In genomic region chr17:10837987-10838386, GRCh38 we compare ENCODE assay signal across 31 cellular contexts. TPM values are rescaled to one million over a fixed set of nuclear protein-coding genes. Genes with fewer than 3 reads are reported as not detected.
"Had no signal": no experiment of that assay in that cellular context is flagged by ENCODE, and none has a peak within 500 bp of the region (broad histone marks: within the 10 kb centered on the region; RNA-seq: fewer than 3 reads in every experiment).

PIRT (minus strand) TSS chr17:10838087; CDS start chr17:10825645, 12,442 bp downstream.

- H3K27me3 ChIP-seq: body of pancreas, left lung, ovary, suprapubic skin, tibial artery had no signal

- H3K36me3 Mint-ChIP-seq: activated CD8-positive, alpha-beta memory T cell treated with anti-CD3 and anti-CD28 coated beads, Interleukin-2, amount 10 ng/mL, durations not matched to agents 7 days and 5 days; activated naive CD8-positive, alpha-beta T cell; stimulated activated memory B cell treated with anti-CD40 and anti-IgM and Interleukin-4, amounts not matched to agents 10 μg/mL and 1 μg/mL and 100 μg/mL, for 72 hours; T-cell had no signal

- H3K4me3 ChIP-seq: body of pancreas, heart right ventricle, left lung, lower lobe of right lung, mucosa of descending colon, ovary, prostate gland, skin epidermis, suprapubic skin, tibial artery had no signal

- H3K27ac ChIP-seq: body of pancreas, heart right ventricle, left lung, lower lobe of right lung, ovary, prostate gland, skin epidermis, suprapubic skin, tibial artery had no signal

- H3K9me3 ChIP-seq: body of pancreas, heart right ventricle, left lung, lower lobe of right lung, mucosa of descending colon, ovary, prostate gland, suprapubic skin, tibial artery had no signal

- DNase-seq: activated B cell treated with CpG ODN at 0.5 μM for 24 hours; activated CD4-positive, alpha-beta T cell treated with anti-CD3 and anti-CD28 coated beads, Interleukin-2, amount 50 U/mL, for 1 hour; activated CD8-positive, alpha-beta memory T cell treated with anti-CD3 and anti-CD28 coated beads, Interleukin-2, amount 10 ng/mL, durations not matched to agents 7 days and 5 days; activated CD8-positive, alpha-beta T cell treated with anti-CD3 and anti-CD28 coated beads for 36 hours; activated T-cell treated with anti-CD3 and anti-CD28 coated beads, Interleukin-2, amount 50 U/mL, for 48 hours; cortex of kidney; foreskin fibroblast; heart right ventricle; left lung; lower lobe of right lung; mesendoderm; ovary; stimulated activated CD4-positive, alpha-beta T cell treated with anti-CD3 and anti-CD28 coated beads, Interleukin-12 subunit alpha, Interleukin-12 subunit beta, amount 100 ng/mL, for 4 hours; stimulated activated CD4-positive, alpha-beta T cell treated with anti-CD3 and anti-CD28 coated beads, Interleukin-4, amount 100 ng/mL, for 24 hours; stimulated activated CD8-positive, alpha-beta memory T cell treated with anti-CD3 and anti-CD28 coated beads, Interleukin-4, amount 100 ng/mL, for 48 hours; T-cell; tibial artery had no signal

- H3K36me3 ChIP-seq: heart right ventricle, left lung, lower lobe of right lung, ovary, prostate gland, suprapubic skin, tibial artery had no signal

- H3K27me3 Mint-ChIP-seq: activated B cell treated with CpG ODN at 0.5 μM for 24 hours; activated CD8-positive, alpha-beta memory T cell treated with anti-CD3 and anti-CD28 coated beads, Interleukin-2, amount 10 ng/mL, durations not matched to agents 7 days and 5 days; activated CD8-positive, alpha-beta T cell treated with anti-CD3 and anti-CD28 coated beads for 36 hours; activated naive CD8-positive, alpha-beta T cell; stimulated activated memory B cell treated with anti-CD40 and anti-IgM and Interleukin-4, amounts not matched to agents 10 μg/mL and 1 μg/mL and 100 μg/mL, for 72 hours; T-cell had no signal

- H3K9me3 Mint-ChIP-seq: activated B cell treated with CpG ODN at 0.5 μM for 24 hours; activated CD8-positive, alpha-beta T cell treated with anti-CD3 and anti-CD28 coated beads for 36 hours; activated T-helper 2 cell treated with anti-CD3 and anti-CD28 coated beads, Interferon-gamma antibody, Interleukin-2, Interleukin-4, amounts not matched to agents 10 μg/mL and 5 μg/mL and 100 μg/mL, durations not matched to agents 14 hours and 24 hours and 36 hours; nephron; stimulated activated memory B cell treated with anti-CD40 and anti-IgM and Interleukin-4, amounts not matched to agents 10 μg/mL and 1 μg/mL and 100 μg/mL, for 72 hours; T-cell had no signal

- H3K4me1 Mint-ChIP-seq: activated B cell treated with CpG ODN at 0.5 μM for 24 hours; activated CD8-positive, alpha-beta memory T cell treated with anti-CD3 and anti-CD28 coated beads, Interleukin-2, amount 10 ng/mL, durations not matched to agents 7 days and 5 days; nephron; stimulated activated memory B cell treated with anti-CD40 and anti-IgM and Interleukin-4, amounts not matched to agents 10 μg/mL and 1 μg/mL and 100 μg/mL, for 72 hours; T-cell had no signal

- H3K4me3 Mint-ChIP-seq: activated B cell treated with CpG ODN at 0.5 μM for 24 hours; activated CD8-positive, alpha-beta memory T cell treated with anti-CD3 and anti-CD28 coated beads, Interleukin-2, amount 10 ng/mL, durations not matched to agents 7 days and 5 days; activated CD8-positive, alpha-beta T cell treated with anti-CD3 and anti-CD28 coated beads for 36 hours; activated naive CD8-positive, alpha-beta T cell; nephron; stimulated activated memory B cell treated with anti-CD40 and anti-IgM and Interleukin-4, amounts not matched to agents 10 μg/mL and 1 μg/mL and 100 μg/mL, for 72 hours; T-cell had no signal

- H3K27ac Mint-ChIP-seq: activated B cell treated with CpG ODN at 0.5 μM for 24 hours; activated CD8-positive, alpha-beta memory T cell treated with anti-CD3 and anti-CD28 coated beads, Interleukin-2, amount 10 ng/mL, durations not matched to agents 7 days and 5 days; activated CD8-positive, alpha-beta T cell treated with anti-CD3 and anti-CD28 coated beads for 36 hours; activated naive CD8-positive, alpha-beta T cell; activated T-helper 2 cell treated with anti-CD3 and anti-CD28 coated beads, Interferon-gamma antibody, Interleukin-2, Interleukin-4, amounts not matched to agents 10 μg/mL and 5 μg/mL and 100 μg/mL, durations not matched to agents 14 hours and 24 hours and 36 hours; nephron; stimulated activated memory B cell treated with anti-CD40 and anti-IgM and Interleukin-4, amounts not matched to agents 10 μg/mL and 1 μg/mL and 100 μg/mL, for 72 hours; T-cell had no signal

- H3K4me1 ChIP-seq: heart right ventricle, left lung, lower lobe of right lung, prostate gland, tibial artery had no signal

RNA-seq across cellular contexts. Expression of gene PIRT, which starts in this region (rescaled TPM):
- total RNA-seq: activated B cell treated with CpG ODN at 0.5 μM for 24 hours; activated CD8-positive, alpha-beta memory T cell treated with anti-CD3 and anti-CD28 coated beads, Interleukin-2, amount 10 ng/mL, durations not matched to agents 7 days and 5 days; activated CD8-positive, alpha-beta T cell treated with anti-CD3 and anti-CD28 coated beads for 36 hours; activated T-helper 2 cell treated with anti-CD3 and anti-CD28 coated beads, Interferon-gamma antibody, Interleukin-2, Interleukin-4, amounts not matched to agents 10 μg/mL and 5 μg/mL and 100 μg/mL, durations not matched to agents 14 hours and 24 hours and 36 hours; cardiac septum; chondrocyte; esophagus mucosa; heart right ventricle; left lung; lower lobe of right lung; ovary; sciatic nerve; T-cell; T-helper 2 cell treated with Interferon-gamma antibody and Interleukin-4, amounts not matched to agents 100 ng/mL and 5 ng/mL, for 36 hours had no signal
